ENCODE assay signal across 14 cellular contexts in the genomic region with DNA sequence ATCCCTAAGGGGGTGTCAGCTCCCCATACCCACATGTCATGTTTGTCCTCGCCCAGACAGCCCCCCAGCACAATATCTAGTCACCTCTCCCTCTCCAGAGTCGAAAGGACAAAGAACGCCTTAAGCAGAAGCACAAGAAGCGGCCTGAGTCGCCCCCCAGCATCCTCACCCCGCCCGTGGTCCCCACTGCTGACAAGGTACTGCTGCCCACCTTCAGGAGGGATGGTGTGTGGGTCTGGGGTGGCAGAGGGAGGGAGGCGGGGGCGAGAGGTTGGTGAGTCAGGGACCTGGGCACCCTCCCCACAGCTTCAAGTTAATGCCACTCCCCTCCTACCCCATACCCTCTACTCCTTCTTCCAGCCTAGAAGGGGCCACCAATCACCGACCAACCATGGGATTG. TPM values are rescaled to one million over a fixed set of nuclear protein-coding genes. Genes with fewer than 3 reads are reported as not detected.
"Had no signal": no experiment of that assay in that cellular context is flagged by ENCODE, and none has a peak within 500 bp of the region (broad histone marks: within the 10 kb centered on the region; RNA-seq: fewer than 3 reads in every experiment).

No MANE protein-coding gene starts in this region.

- H3K27ac ChIP-seq: adrenal gland, colonic mucosa, esophagus squamous epithelium, uterus had no signal

- H3K9me3 Mint-ChIP-seq: activated T-cell treated with anti-CD3 and anti-CD28 coated beads, Interleukin-2, amount 50 U/mL, for 72 hours; naive thymus-derived CD8-positive, alpha-beta T cell had no signal

- H3K27me3 Mint-ChIP-seq: naive thymus-derived CD8-positive, alpha-beta T cell had no signal

- H3K36me3 ChIP-seq: colonic mucosa, uterus had no signal

- H3K4me1 ChIP-seq: colonic mucosa, uterus had no signal

- H3K4me3 ChIP-seq: adrenal gland, colonic mucosa, esophagus squamous epithelium, mucosa of descending colon, uterus had no signal

- H3K4me3 Mint-ChIP-seq: activated T-cell treated with anti-CD3 and anti-CD28 coated beads, Interleukin-2, amount 50 U/mL, for 72 hours; naive thymus-derived CD8-positive, alpha-beta T cell had no signal

- ATAC-seq: activated T-cell treated with anti-CD3 and anti-CD28 coated beads, Interleukin-2, amount 50 U/mL, for 72 hours; mucosa of descending colon; naive thymus-derived CD8-positive, alpha-beta T cell had no signal

- H3K27ac Mint-ChIP-seq: activated T-cell treated with anti-CD3 and anti-CD28 coated beads, Interleukin-2, amount 50 U/mL, for 72 hours had no signal

- H3K9me3 ChIP-seq: adrenal gland, colonic mucosa, esophagus squamous epithelium, mucosa of descending colon, uterus had no signal

- H3K27me3 ChIP-seq: adrenal gland, colonic mucosa, esophagus squamous epithelium, uterus had no signal

- DNase-seq: activated naive CD4-positive, alpha-beta T cell; activated T-cell treated with anti-CD3 and anti-CD28 coated beads, Interleukin-2, amount 50 U/mL, for 72 hours; adrenal gland; caudate nucleus; colonic mucosa; esophagus squamous epithelium; foreskin fibroblast; mucosa of descending colon; naive thymus-derived CD8-positive, alpha-beta T cell; occipital lobe; stimulated activated CD4-positive, alpha-beta T cell treated with anti-CD3 and anti-CD28 coated beads, Interleukin-4, amount 100 ng/mL, for 1 hour; stimulated activated CD8-positive, alpha-beta memory T cell treated with anti-CD3 and anti-CD28 coated beads, Interleukin-4, amount 100 ng/mL, for 48 hours; SW 1271; uterus had no signal

RNA-seq across cellular contexts. Expression of gene PCGF2, which starts 35.5 kb away (rescaled TPM):
- total RNA-seq: naive thymus-derived CD8-positive, alpha-beta T cell had no signal
